ENCODE assay signal across 1 cellular context in the genomic region with DNA sequence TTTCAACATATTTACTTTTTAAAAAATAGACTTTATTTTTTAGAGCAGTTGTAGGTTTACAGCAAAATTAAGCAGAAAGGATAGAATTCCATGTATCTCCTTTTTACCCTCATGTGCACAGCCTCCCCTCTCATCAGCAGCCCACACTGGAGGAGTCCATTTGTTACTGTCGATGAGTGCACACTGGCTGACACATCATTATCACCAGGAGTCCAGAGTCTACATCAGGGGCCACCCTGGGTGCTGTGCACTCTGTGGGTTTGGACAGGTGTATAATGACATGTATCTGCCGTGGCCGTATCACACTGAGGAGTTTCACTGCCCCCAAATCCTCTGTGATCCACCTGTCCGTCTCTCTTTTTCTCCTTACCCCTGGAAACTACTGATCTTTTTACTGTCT.
TF ChIP-seq lines count a peak whose summit lies in the region.

No MANE protein-coding gene starts in this region.

TF ChIP-seq in K562, 482 proteins besides CTCF, POLR2A, EP300 and RAD21 (continued from another document):
- TF ChIP-seq, protein P1, sequence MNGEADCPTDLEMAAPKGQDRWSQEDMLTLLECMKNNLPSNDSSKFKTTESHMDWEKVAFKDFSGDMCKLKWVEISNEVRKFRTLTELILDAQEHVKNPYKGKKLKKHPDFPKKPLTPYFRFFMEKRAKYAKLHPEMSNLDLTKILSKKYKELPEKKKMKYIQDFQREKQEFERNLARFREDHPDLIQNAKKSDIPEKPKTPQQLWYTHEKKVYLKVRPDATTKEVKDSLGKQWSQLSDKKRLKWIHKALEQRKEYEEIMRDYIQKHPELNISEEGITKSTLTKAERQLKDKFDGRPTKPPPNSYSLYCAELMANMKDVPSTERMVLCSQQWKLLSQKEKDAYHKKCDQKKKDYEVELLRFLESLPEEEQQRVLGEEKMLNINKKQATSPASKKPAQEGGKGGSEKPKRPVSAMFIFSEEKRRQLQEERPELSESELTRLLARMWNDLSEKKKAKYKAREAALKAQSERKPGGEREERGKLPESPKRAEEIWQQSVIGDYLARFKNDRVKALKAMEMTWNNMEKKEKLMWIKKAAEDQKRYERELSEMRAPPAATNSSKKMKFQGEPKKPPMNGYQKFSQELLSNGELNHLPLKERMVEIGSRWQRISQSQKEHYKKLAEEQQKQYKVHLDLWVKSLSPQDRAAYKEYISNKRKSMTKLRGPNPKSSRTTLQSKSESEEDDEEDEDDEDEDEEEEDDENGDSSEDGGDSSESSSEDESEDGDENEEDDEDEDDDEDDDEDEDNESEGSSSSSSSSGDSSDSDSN (IDR thresholded peaks at IDR 0.05; ENCODE audit: borderline replicate concordance in 1 of 2, low read depth in 2 of 2, low read length in 2 of 2) = no peak
- no peak for TF ChIP-seq BRCA1 (IDR thresholded peaks at IDR 0.05)
- no peak for TF ChIP-seq BRCA1 (CRISPR knock-in tag; IDR thresholded peaks at IDR 0.05)
- TF ChIP-seq GABPA (tag; conservative IDR thresholded peaks at IDR 0.05; ENCODE audit: low read depth) = no peak
